11 cellular contexts compared by ENCODE assay signal in the genomic region with DNA sequence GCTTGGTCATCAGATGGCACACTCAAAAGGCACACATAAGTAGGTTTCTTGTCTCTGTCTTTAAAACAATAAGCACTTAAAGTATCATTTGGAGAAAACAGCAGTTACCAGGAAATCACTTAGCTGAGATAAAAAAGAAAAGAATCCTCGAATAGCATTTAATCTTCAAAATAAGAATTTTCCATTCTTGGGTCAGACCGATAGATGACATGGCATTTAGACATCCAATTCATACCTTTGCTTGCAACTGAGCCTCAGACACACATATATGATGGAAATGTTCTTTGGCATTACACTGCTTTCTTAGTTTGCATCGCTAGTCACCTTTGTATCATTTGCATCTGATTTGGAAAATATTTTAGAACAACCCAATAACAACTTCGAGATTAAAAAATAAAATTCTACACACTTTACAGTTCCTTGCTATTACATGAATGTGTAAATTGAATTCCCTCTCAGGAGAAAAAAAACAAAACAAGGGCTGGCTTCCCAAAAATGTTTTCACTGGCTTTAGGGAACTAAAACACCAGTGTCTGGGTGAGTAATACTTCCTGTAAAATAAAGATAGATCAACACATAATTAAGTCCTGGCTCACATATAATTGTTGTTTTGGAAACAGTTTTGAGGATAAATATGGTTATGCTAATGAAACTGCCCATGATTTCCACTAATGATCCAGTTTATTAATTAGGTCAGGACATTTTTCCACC. TPM values are rescaled to one million over a fixed set of nuclear protein-coding genes. Genes with fewer than 3 reads are reported as not detected.
DNase-seq lines count a peak whose midpoint lies in the region; ATAC-seq and TF ChIP-seq lines count a peak whose summit lies in the region.
"Had no signal": no experiment of that assay in that cellular context is flagged by ENCODE, and none has a peak within 500 bp of the region (broad histone marks: within the 10 kb centered on the region; RNA-seq: fewer than 3 reads in every experiment).

No MANE protein-coding gene starts in this region.

- H3K4me3 ChIP-seq in CD8-positive, alpha-beta memory T cell (ENCODE audit: low read length) = no peak overlapping the region
- H3K4me3 ChIP-seq in RWPE2 (ENCODE audit: severe bottlenecking) (peak overlapping the region; percentile 91), esophagus muscularis mucosa (peak overlapping the region; percentile 79 to 91 (median 86)), osteoblast (ENCODE audit: insufficient read depth, low read length) (peak overlapping the region; percentile 90)
- H3K4me3 ChIP-seq: GM12878 had no signal

- H3K4me2 ChIP-seq in osteoblast (ENCODE audit: insufficient read depth, low read length) = peak overlapping the region; percentile 94

- H3K4me3 Mint-ChIP-seq in CD8-positive, alpha-beta memory T cell = peak overlapping the region in 1 of 7 donors; percentile 71

- H3K4me1 ChIP-seq in CD8-positive, alpha-beta memory T cell (ENCODE audit: insufficient read depth, low read length) = no peaks in the 10 kb centered on the region
- H3K4me1 ChIP-seq in RWPE2 (ENCODE audit: insufficient read depth, poor library complexity, severe bottlenecking) = peaks cover 26% of the 10 kb centered on the region
- H3K4me1 ChIP-seq in esophagus muscularis mucosa = peaks cover 0 to 34% (median 28%) of the 10 kb centered on the region in 4 donors
- peaks cover 34% of the 10 kb centered on the region for H3K4me1 ChIP-seq in osteoblast (ENCODE audit: insufficient read depth, low read length)

- CTCF ChIA-PET in CD8-positive, alpha-beta memory T cell (lab: Charles Lee) = no interaction called here

- H3K4me1 Mint-ChIP-seq in CD8-positive, alpha-beta memory T cell = peaks cover 9 to 16% (median 12%) of the 10 kb centered on the region in 3 donors

- H3K36me3 Mint-ChIP-seq in CD8-positive, alpha-beta memory T cell = peaks cover 0 to 2% (median 0%) of the 10 kb centered on the region in 3 donors
- H3K36me3 Mint-ChIP-seq: IgD-negative memory B cell had no signal

- TF ChIP-seq EP300 in esophagus muscularis mucosa (IDR thresholded peaks at IDR 0.05) = no peak

- POLR2A ChIA-PET in CD8-positive, alpha-beta memory T cell (lab: Charles Lee) = no interaction called here

- no peak for TF ChIP-seq POLR2A in esophagus muscularis mucosa (IDR thresholded peaks at IDR 0.05; ENCODE audit: low read depth)

- no peaks in the 10 kb centered on the region for H3K9me3 ChIP-seq in CD8-positive, alpha-beta memory T cell (ENCODE audit: low read length)
- no peaks in the 10 kb centered on the region for H3K9me3 ChIP-seq in RWPE2 (ENCODE audit: severe bottlenecking)
- no peaks in the 10 kb centered on the region for H3K9me3 ChIP-seq in esophagus muscularis mucosa
- no peaks in the 10 kb centered on the region for H3K9me3 ChIP-seq in osteoblast (ENCODE audit: low read depth, low read length)

- no peak overlapping the region for H3K27ac Mint-ChIP-seq in CD8-positive, alpha-beta memory T cell
- H3K27ac Mint-ChIP-seq: activated B cell treated with CpG ODN at 0.5 μM for 24 hours, IgD-negative memory B cell had no signal

- ATAC-seq in RWPE2 (ENCODE audit: low read depth) (no peak), GM19035 (IDR thresholded peaks at IDR 0.05; ENCODE audit: unreplicated experiment) (no peak)
- no peak for ATAC-seq in activated CD4-positive, CD25-positive, alpha-beta regulatory T cell treated with anti-CD3 and anti-CD28 coated beads, Interleukin-2, amount 50 U/mL, for 24 hours

- DNase-seq in CD8-positive, alpha-beta memory T cell = no peak
- DNase-seq in RWPE2 (ENCODE audit: low spot score) (no peak), esophagus muscularis mucosa (ENCODE audit: extremely low spot score) (no peak), osteoblast (ENCODE audit: insufficient read length, low spot score, missing footprints) (peak; percentile 69), iPS-NIHi7 (ENCODE audit: extremely low spot score) (no peak), SKM-1 (lab: John Stamatoyannopoulos, UW; ENCODE audit: unreplicated experiment) (no peak)
- DNase-seq: activated B cell treated with CpG ODN at 0.5 μM for 24 hours had no signal

- no peaks in the 10 kb centered on the region for H3K36me3 ChIP-seq in CD8-positive, alpha-beta memory T cell (ENCODE audit: insufficient read depth, low read length)
- H3K36me3 ChIP-seq in RWPE2 (ENCODE audit: low read depth) (peaks cover 17% of the 10 kb centered on the region), esophagus muscularis mucosa (no peaks in the 10 kb centered on the region), osteoblast (ENCODE audit: insufficient read depth, low read length) (peaks cover 2% of the 10 kb centered on the region)

- 54% methylated on average over 4 of the region's 4 CpGs for WGBS in esophagus muscularis mucosa

- intact Hi-C loops in esophagus muscularis mucosa (cut with DNase I) = loop anchor here (5.0 kb wide), 1 partner anchor 136 kb away; no protein-coding TSS in a partner anchor

- H3K79me2 ChIP-seq in osteoblast (ENCODE audit: insufficient read depth, low read length) = peaks cover 49% of the 10 kb centered on the region

- no peak overlapping the region for H2AFZ ChIP-seq in osteoblast (ENCODE audit: low read length)

- H3K9me3 Mint-ChIP-seq in CD8-positive, alpha-beta memory T cell = peaks cover 1 to 6% (median 5%) of the 10 kb centered on the region in 5 donors
- H3K9me3 Mint-ChIP-seq: activated B cell treated with CpG ODN at 0.5 μM for 24 hours had no signal

- H3K27ac ChIP-seq in CD8-positive, alpha-beta memory T cell (ENCODE audit: low read depth, low read length) = peak overlapping the region; percentile 62
- H3K27ac ChIP-seq in RWPE2 (ENCODE audit: poor library complexity, severe bottlenecking) = peak overlapping the region; percentile 94
- peak overlapping the region; percentile 93 to 98 (median 96) for H3K27ac ChIP-seq in esophagus muscularis mucosa (replicated peaks in 1 of 4)
- H3K27ac ChIP-seq in osteoblast (ENCODE audit: low read depth, low read length) = peak overlapping the region; percentile 87

- no peaks in the 10 kb centered on the region for H3K27me3 ChIP-seq in CD8-positive, alpha-beta memory T cell (ENCODE audit: insufficient read depth, low read length, poor library complexity, severe bottlenecking)
- H3K27me3 ChIP-seq in RWPE2 (ENCODE audit: insufficient read depth, poor library complexity, severe bottlenecking) = no peaks in the 10 kb centered on the region
- H3K27me3 ChIP-seq in esophagus muscularis mucosa = no peaks in the 10 kb centered on the region
- no peaks in the 10 kb centered on the region for H3K27me3 ChIP-seq in osteoblast (ENCODE audit: insufficient read depth, low read length)

- H3K27me3 Mint-ChIP-seq in CD8-positive, alpha-beta memory T cell = peaks cover 33 to 47% of the 10 kb centered on the region in 2 donors

- no peak for TF ChIP-seq CTCF in RWPE2 (IDR thresholded peaks at IDR 0.05; ENCODE audit: poor library complexity, severe bottlenecking)
- TF ChIP-seq CTCF in esophagus muscularis mucosa (IDR thresholded peaks at IDR 0.05) = no peak
- TF ChIP-seq CTCF in osteoblast (IDR thresholded peaks at IDR 0.05; ENCODE audit: extremely low read depth, low read depth, low read length) = no peak

- peaks cover 10% of the 10 kb centered on the region for H4K20me1 ChIP-seq in osteoblast (ENCODE audit: insufficient read depth, low read length)

RNA-seq across cellular contexts. Expression of a gene that starts 1.3 kb away (rescaled TPM):
- under 1 TPM in 1 of 2 experiments, not detected in 1; 0.13 TPM for total RNA-seq in CD8-positive, alpha-beta memory T cell
- not detected for polyA plus RNA-seq in CD8-positive, alpha-beta memory T cell
- 10 to 100 TPM; 20.0 to 34.9 (median 23.2) TPM for total RNA-seq in esophagus muscularis mucosa
- 22.8 and 24.8 TPM in 2 replicates for total RNA-seq in osteoblast
- total RNA-seq: activated B cell treated with CpG ODN at 0.5 μM for 24 hours had no signal
- polyA plus RNA-seq: IgD-negative memory B cell had no signal

Comparison
In these comparisons a context has a peak if more than half of its experiments do, and no peak if none do; other contexts are left out.
1. RNA of a gene that starts 1.3 kb away (total RNA-seq): 20.0 to 34.9 TPM in esophagus muscularis mucosa and 22.8 to 24.8 TPM in osteoblast; 0.13 TPM in CD8-positive, alpha-beta memory T cell; every median in the first group is over 10 times any median in the second.
2. Peak in every context shown above with its lines, with median percentiles within 50 percentile points of each other: H3K27ac ChIP-seq.